Comparison of ENCODE assay signal across 9 cellular contexts in the genomic region with DNA sequence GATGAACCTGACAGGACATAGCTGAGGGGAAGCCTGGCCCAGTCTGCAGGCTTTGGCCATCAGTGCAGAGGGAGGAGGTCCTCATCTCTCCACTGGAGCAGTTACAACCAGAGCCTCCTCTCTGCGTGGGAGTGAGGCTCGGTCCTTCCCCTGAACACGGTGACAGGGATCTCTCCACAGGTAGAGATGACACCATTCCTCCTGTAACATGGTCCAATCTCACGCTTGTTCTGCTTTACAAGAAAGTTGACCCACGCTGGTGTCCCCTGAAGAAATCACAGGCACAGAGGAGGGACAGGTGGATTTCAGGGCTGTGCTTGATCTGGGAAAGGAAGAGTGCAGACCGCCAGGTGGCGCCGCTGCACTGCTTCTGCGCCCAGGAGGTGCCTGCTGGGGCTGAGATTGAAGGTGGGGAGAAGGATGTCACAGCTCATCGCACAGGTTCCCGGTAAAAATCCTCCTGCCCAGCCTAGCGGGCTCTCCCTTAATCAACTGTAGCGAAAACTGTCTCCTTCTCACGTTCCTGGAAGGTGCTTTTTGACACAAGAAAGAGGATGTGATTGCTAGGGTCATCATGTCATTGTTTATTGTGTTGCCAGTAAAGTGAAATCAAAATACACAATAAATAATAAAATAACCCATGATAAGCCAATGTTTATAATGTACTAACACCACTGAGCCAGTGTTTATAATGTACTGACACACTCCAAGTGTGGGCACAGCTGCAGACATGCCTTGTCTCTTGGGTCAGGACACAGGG. TPM values are rescaled to one million over a fixed set of nuclear protein-coding genes. Genes with fewer than 3 reads are reported as not detected.
DNase-seq lines count a peak whose midpoint lies in the region; ATAC-seq and TF ChIP-seq lines count a peak whose summit lies in the region.
"Had no signal": no experiment of that assay in that cellular context is flagged by ENCODE, and none has a peak within 500 bp of the region (broad histone marks: within the 10 kb centered on the region; RNA-seq: fewer than 3 reads in every experiment).

No MANE protein-coding gene starts in this region.

- H3K27me3 Mint-ChIP-seq in neural crest cell (ENCODE audit: low read depth), result peaks cover 84% of the 10 kb centered on the region
- peaks cover 57% of the 10 kb centered on the region for H3K27me3 Mint-ChIP-seq in stimulated activated naive CD8-positive, alpha-beta T cell treated with anti-CD3 and anti-CD28 coated beads, Interleukin-15, amount 100 ng/mL, for 72 hours

- H3K4me3 Mint-ChIP-seq in neural crest cell, result no peak overlapping the region
- H3K4me3 Mint-ChIP-seq in stimulated activated naive CD8-positive, alpha-beta T cell treated with anti-CD3 and anti-CD28 coated beads, Interleukin-15, amount 100 ng/mL, for 72 hours, result peak overlapping the region; percentile 28 to 55
- H3K4me3 Mint-ChIP-seq: activated naive CD8-positive, alpha-beta T cell had no signal

- H3K9me3 Mint-ChIP-seq in neural crest cell, result no peaks in the 10 kb centered on the region
- no peaks in the 10 kb centered on the region for H3K9me3 Mint-ChIP-seq in stimulated activated naive CD8-positive, alpha-beta T cell treated with anti-CD3 and anti-CD28 coated beads, Interleukin-15, amount 100 ng/mL, for 72 hours

- no peak overlapping the region for H3K4me3 ChIP-seq in fibroblast of pulmonary artery (replicated peaks; ENCODE audit: low read depth, low read length)

- no peaks in the 10 kb centered on the region for H3K4me1 Mint-ChIP-seq in neural crest cell
- H3K4me1 Mint-ChIP-seq in stimulated activated naive CD8-positive, alpha-beta T cell treated with anti-CD3 and anti-CD28 coated beads, Interleukin-15, amount 100 ng/mL, for 72 hours, result peaks cover 28% of the 10 kb centered on the region

- TF ChIP-seq CTCF in fibroblast of pulmonary artery (IDR thresholded peaks at IDR 0.05; ENCODE audit: low read length, missing control alignments), result peak; percentile 94
- TF ChIP-seq CTCF in neural crest cell (conservative IDR thresholded peaks at IDR 0.05), result peak; percentile 97

- ATAC-seq in stimulated activated naive CD8-positive, alpha-beta T cell treated with anti-CD3 and anti-CD28 coated beads, Interleukin-15, amount 100 ng/mL, for 72 hours, result peak; percentile 83
- ATAC-seq in HG02938 (IDR thresholded peaks at IDR 0.05; ENCODE audit: unreplicated experiment), result no peak

- no peaks in the 10 kb centered on the region for H3K36me3 Mint-ChIP-seq in neural crest cell (ENCODE audit: low read depth)
- H3K36me3 Mint-ChIP-seq: activated naive CD8-positive, alpha-beta T cell had no signal

- peak; percentile 88 for DNase-seq in DMS53 (lab: John Stamatoyannopoulos, UW)
- peak; percentile 50 for DNase-seq in HuH-7.5 (ENCODE audit: low spot score)
- peak; percentile 49 for DNase-seq in RPMI7951 (ENCODE audit: low read depth)
- peak; percentile 73 for DNase-seq in activated T-helper 1 cell treated with Interleukin-2 at 50 U/mL for 16 hours (ENCODE audit: low read depth)
- DNase-seq in fibroblast of pulmonary artery (ENCODE audit: low read depth), result peak; percentile 69
- DNase-seq in neural crest cell (ENCODE audit: low read depth, low spot score), result peak; percentile 77
- peak; percentile 80 for DNase-seq in stimulated activated naive CD8-positive, alpha-beta T cell treated with anti-CD3 and anti-CD28 coated beads, Interleukin-15, amount 100 ng/mL, for 72 hours

- no peak overlapping the region for H3K27ac Mint-ChIP-seq in neural crest cell (ENCODE audit: unreplicated experiment)
- H3K27ac Mint-ChIP-seq in stimulated activated naive CD8-positive, alpha-beta T cell treated with anti-CD3 and anti-CD28 coated beads, Interleukin-15, amount 100 ng/mL, for 72 hours, result peak overlapping the region in 1 of 2 donors; percentile 54
- H3K27ac Mint-ChIP-seq: activated naive CD8-positive, alpha-beta T cell had no signal

RNA-seq across cellular contexts. Expression of a gene that starts 20.4 kb away (rescaled TPM):
- not detected in 2 replicates for total RNA-seq in RPMI7951 (2014; rRNA removed; shearing (Covaris generic))
- total RNA-seq in neural crest cell, result not detected in 2 replicates
